Comparison of ENCODE assay signal across 17 cellular contexts in the genomic region with DNA sequence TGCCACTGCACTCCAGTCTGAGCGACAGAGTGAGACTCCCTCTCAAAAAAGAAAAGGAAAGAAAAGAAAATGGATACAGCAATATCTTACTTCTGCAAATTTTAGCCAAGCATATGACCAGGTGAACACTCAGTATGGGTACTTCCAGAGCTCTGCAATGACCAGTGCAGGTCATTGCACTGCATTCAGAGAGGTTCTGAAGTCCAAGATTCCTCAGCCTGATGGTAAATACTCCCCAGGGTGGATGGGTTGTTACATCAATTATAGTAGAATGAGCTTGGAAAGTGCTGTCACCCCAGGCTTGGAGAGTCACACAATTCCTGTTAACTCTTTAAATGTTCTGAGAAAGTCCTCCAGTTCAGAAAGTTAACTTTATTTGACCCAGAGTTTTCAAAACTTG.
DNase-seq lines count a peak whose midpoint lies in the region; ATAC-seq and TF ChIP-seq lines count a peak whose summit lies in the region.
"Had no signal": no experiment of that assay in that cellular context is flagged by ENCODE, and none has a peak within 500 bp of the region (broad histone marks: within the 10 kb centered on the region; RNA-seq: fewer than 3 reads in every experiment).

No MANE protein-coding gene starts in this region.

- no peaks in the 10 kb centered on the region for H3K79me2 ChIP-seq in osteoblast (ENCODE audit: insufficient read depth, low read length)

- in situ Hi-C loops in Caki2 (cut with HindIII; ENCODE audit: low pct_unique_long_range_greater_than_20kb, low sequenced_read_pairs) = no loop called here

- no peak for TF ChIP-seq CTCF in osteoblast (IDR thresholded peaks at IDR 0.05; ENCODE audit: extremely low read depth, low read depth, low read length)
- no peak for TF ChIP-seq CTCF in testis (IDR thresholded peaks at IDR 0.05)

- 92 to 93% methylated on average over 1 of the region's 1 CpG for WGBS in testis, 2 donors

- ATAC-seq in left colon = peak; percentile 36

- no peak overlapping the region for H3K27ac ChIP-seq in osteoblast (ENCODE audit: low read depth, low read length)
- no peak overlapping the region for H3K27ac ChIP-seq in testis
- H3K27ac ChIP-seq: C4-2B had no signal

- H4K20me1 ChIP-seq in osteoblast (ENCODE audit: insufficient read depth, low read length) = no peaks in the 10 kb centered on the region

- H3K4me2 ChIP-seq in osteoblast (ENCODE audit: insufficient read depth, low read length) = peak overlapping the region; percentile 70

- H3K27me3 ChIP-seq in osteoblast (ENCODE audit: insufficient read depth, low read length) (peaks cover 9% of the 10 kb centered on the region), testis (no peaks in the 10 kb centered on the region), H7 (ENCODE audit: control insufficient read depth, insufficient read depth, low read length) (no peaks in the 10 kb centered on the region; the same call in 1 of the 2 replicates)
- H3K27me3 ChIP-seq: MG63 had no signal

- H3K36me3 ChIP-seq in osteoblast (ENCODE audit: insufficient read depth, low read length) = no peaks in the 10 kb centered on the region
- H3K36me3 ChIP-seq in testis (ENCODE audit: low read depth, missing control alignments) = no peaks in the 10 kb centered on the region
- H3K36me3 ChIP-seq in H7 (replicated peaks; ENCODE audit: control insufficient read depth, insufficient read depth, low read length) = no peaks in the 10 kb centered on the region
- H3K36me3 ChIP-seq: MG63 had no signal

- H3K4me3 ChIP-seq in osteoblast (ENCODE audit: insufficient read depth, low read length) = no peak overlapping the region
- H3K4me3 ChIP-seq in testis = no peak overlapping the region
- no peak overlapping the region for H3K4me3 ChIP-seq in H7 (ENCODE audit: insufficient read depth, low read depth, low read length)
- H3K4me3 ChIP-seq: MG63 had no signal

- H3K4me1 ChIP-seq in osteoblast (ENCODE audit: insufficient read depth, low read length) (peaks cover 31% of the 10 kb centered on the region), testis (peaks cover 4% of the 10 kb centered on the region)

- DNase-seq in Caki2 (ENCODE audit: low read depth) (peak; percentile 37), NCI-H69 (lab: John Stamatoyannopoulos, UW) (peak; percentile 34), left colon (no peak), osteoblast (ENCODE audit: insufficient read length, low spot score, missing footprints) (no peak), testis (no peak), H7 (no peak), NCI-H1417 (lab: John Stamatoyannopoulos, UW) (no peak)
- DNase-seq in NK-92 treated with Interleukin-12 subunit alpha and Interleukin-12 subunit beta, amount 100 ng/mL, for 24 hours (lab: John Stamatoyannopoulos, UW) = no peak
- DNase-seq: HFFc6, KG1, MG63, NCI-H1105 treated with DMSO at 0.1 percent for 48 hours, NCI-H187 treated with DMSO at 0.1 percent for 48 hours, NCI-H446, NCI-H774, T-helper 1 cell had no signal

- H2AFZ ChIP-seq in osteoblast (ENCODE audit: low read length) = no peak overlapping the region

- H3K9me3 ChIP-seq in osteoblast (ENCODE audit: low read depth, low read length) (peaks cover 5% of the 10 kb centered on the region), testis (no peaks in the 10 kb centered on the region)

- TF ChIP-seq POLR2A in testis (IDR thresholded peaks at IDR 0.05) = no peak

- intact Hi-C loops in left colon (cut with DNase I, micrococcal nuclease) (no loop called here), testis (cut with DNase I; ENCODE audit: low total_unique reads) (no loop called here)

Comparison
In these comparisons a context has a peak if more than half of its experiments do, and no peak if none do; other contexts are left out.
1. DNase-seq: peak in Caki2 (single experiment) and NCI-H69 (single experiment); none in left colon (0 of 2), osteoblast (single experiment), NK-92 treated with Interleukin-12 subunit alpha and Interleukin-12 subunit beta, amount 100 ng/mL, for 24 hours (single experiment), testis (single experiment), H7 (single experiment) and NCI-H1417 (0 of 3).